Comparison of ENCODE assay signal across 11 cellular contexts in genomic region chr1:160548960-160549664, GRCh38. TPM values are rescaled to one million over a fixed set of nuclear protein-coding genes. Genes with fewer than 3 reads are reported as not detected.
A peak's percentile ranks its signal among the peaks of the same experiment; 100 is the strongest.
DNase-seq lines count a peak whose midpoint lies in the region; ATAC-seq and TF ChIP-seq lines count a peak whose summit lies in the region.
"Had no signal": no experiment of that assay in that cellular context is flagged by ENCODE, and none has a peak within 500 bp of the region (broad histone marks: within the 10 kb centered on the region; RNA-seq: fewer than 3 reads in every experiment).

No MANE protein-coding gene starts in this region.

- H3K27me3 Mint-ChIP-seq in CD4-positive, alpha-beta memory T cell = no peaks in the 10 kb centered on the region
- H3K27me3 Mint-ChIP-seq in activated T-helper 2 cell treated with anti-CD3 and anti-CD28 coated beads, Interferon-gamma antibody, Interleukin-2, Interleukin-4, amounts not matched to agents 10 μg/mL and 5 μg/mL and 100 μg/mL, durations not matched to agents 14 hours and 24 hours and 36 hours (ENCODE audit: low read depth) = no peaks in the 10 kb centered on the region

- POLR2A ChIA-PET in CD4-positive, alpha-beta memory T cell (lab: Charles Lee; ENCODE audit: partially characterized antibody) = interaction anchor here (1.1 to 24.0 kb wide), 5 partner anchors 11 to 120 kb away, joined by 3 to 639 read pairs (median 21); partner anchors contain the start of gene CD84

- peaks cover 45% of the 10 kb centered on the region for H3K4me1 ChIP-seq in CD4-positive, alpha-beta memory T cell (ENCODE audit: insufficient read depth, low read length)
- H3K4me1 ChIP-seq in tibial nerve = no peaks in the 10 kb centered on the region

- intact Hi-C loops in CD4-positive, alpha-beta memory T cell (cut with micrococcal nuclease) = no loop called here
- intact Hi-C loops in activated T-helper 2 cell treated with anti-CD3 and anti-CD28 coated beads, Interferon-gamma antibody, Interleukin-2, Interleukin-4, amounts not matched to agents 10 μg/mL and 5 μg/mL and 100 μg/mL, durations not matched to agents 14 hours and 24 hours and 36 hours (cut with micrococcal nuclease) = no loop called here

- H3K9me3 Mint-ChIP-seq in CD4-positive, alpha-beta memory T cell = no peaks in the 10 kb centered on the region
- no peaks in the 10 kb centered on the region for H3K9me3 Mint-ChIP-seq in activated T-helper 2 cell treated with anti-CD3 and anti-CD28 coated beads, Interferon-gamma antibody, Interleukin-2, Interleukin-4, amounts not matched to agents 10 μg/mL and 5 μg/mL and 100 μg/mL, durations not matched to agents 14 hours and 24 hours and 36 hours

- peak; percentile 35 for ATAC-seq in HG03097 (IDR thresholded peaks at IDR 0.05; ENCODE audit: low FRiP score, unreplicated experiment)

- no peak for TF ChIP-seq CTCF in tibial nerve (IDR thresholded peaks at IDR 0.05)

- CTCF ChIA-PET in CD4-positive, alpha-beta memory T cell (lab: Charles Lee; ENCODE audit: partially characterized antibody) = interaction anchor here (0.9 to 20.9 kb wide), 9 partner anchors 9 to 219 kb away, joined by 3 to 359 read pairs (median 3); no protein-coding TSS in a partner anchor

- no peak overlapping the region for H3K4me3 Mint-ChIP-seq in CD4-positive, alpha-beta memory T cell
- H3K4me3 Mint-ChIP-seq in activated T-helper 2 cell treated with anti-CD3 and anti-CD28 coated beads, Interferon-gamma antibody, Interleukin-2, Interleukin-4, amounts not matched to agents 10 μg/mL and 5 μg/mL and 100 μg/mL, durations not matched to agents 14 hours and 24 hours and 36 hours (ENCODE audit: low read depth) = no peak overlapping the region

- peak overlapping the region in 6 of 7 donors; percentile 6 to 84 (median 64) for H3K27ac Mint-ChIP-seq in CD4-positive, alpha-beta memory T cell
- H3K27ac Mint-ChIP-seq in activated T-helper 2 cell treated with anti-CD3 and anti-CD28 coated beads, Interferon-gamma antibody, Interleukin-2, Interleukin-4, amounts not matched to agents 10 μg/mL and 5 μg/mL and 100 μg/mL, durations not matched to agents 14 hours and 24 hours and 36 hours = peak overlapping the region; percentile 4

- no peak overlapping the region for H3K4me3 ChIP-seq in CD4-positive, alpha-beta memory T cell (ENCODE audit: low read length in 2 of 2)
- H3K4me3 ChIP-seq in tibial nerve = no peak overlapping the region

- peaks cover 70% of the 10 kb centered on the region for H3K36me3 ChIP-seq in CD4-positive, alpha-beta memory T cell (ENCODE audit: insufficient read depth, low read length)
- H3K36me3 ChIP-seq in tibial nerve = no peaks in the 10 kb centered on the region

- no peaks in the 10 kb centered on the region for H3K9me3 ChIP-seq in CD4-positive, alpha-beta memory T cell (ENCODE audit: control insufficient read depth in 1 of 2, low read length in 2 of 2)
- H3K9me3 ChIP-seq in tibial nerve = no peaks in the 10 kb centered on the region

- TF ChIP-seq EP300 in tibial nerve (IDR thresholded peaks at IDR 0.05) = no peak

- no peak overlapping the region for H3K27ac ChIP-seq in CD4-positive, alpha-beta memory T cell (ENCODE audit: low read depth, low read length)
- H3K27ac ChIP-seq in tibial nerve = no peak overlapping the region

- 60 to 64% methylated on average over 5 of the region's 5 CpGs for WGBS in tibial nerve, 2 donors

- no peak for DNase-seq in CD4-positive, alpha-beta memory T cell
- no peak for DNase-seq in activated T-helper 2 cell treated with anti-CD3 and anti-CD28 coated beads, Interferon-gamma antibody, Interleukin-2, Interleukin-4, amounts not matched to agents 10 μg/mL and 5 μg/mL and 100 μg/mL, durations not matched to agents 14 hours and 24 hours and 36 hours (ENCODE audit: low spot score)
- DNase-seq in tibial nerve (ENCODE audit: low spot score in 2 of 2) = no peak
- no peak for DNase-seq in middle frontal gyrus (ENCODE audit: extremely low spot score, low spot score)
- DNase-seq in HuH-7 (ENCODE audit: low spot score) = no peak
- no peak for DNase-seq in stimulated activated naive CD4-positive, alpha-beta T cell treated with Interleukin-2 at 50 U/mL for 16 hours (lab: John Stamatoyannopoulos, UW)
- DNase-seq: HCEC 1CT, SHP77 treated with DMSO at 0.1 percent for 48 hours had no signal

- peaks cover 63 to 77% of the 10 kb centered on the region in 2 donors for H3K36me3 Mint-ChIP-seq in CD4-positive, alpha-beta memory T cell
- H3K36me3 Mint-ChIP-seq in activated T-helper 2 cell treated with anti-CD3 and anti-CD28 coated beads, Interferon-gamma antibody, Interleukin-2, Interleukin-4, amounts not matched to agents 10 μg/mL and 5 μg/mL and 100 μg/mL, durations not matched to agents 14 hours and 24 hours and 36 hours (ENCODE audit: low read depth) = peaks cover 76% of the 10 kb centered on the region

- TF ChIP-seq POLR2A in GM19099 (IDR thresholded peaks at IDR 0.05; ENCODE audit: extremely low read depth, insufficient read length, low read depth) (peak; percentile 39), tibial nerve (IDR thresholded peaks at IDR 0.05) (no peak)

- peaks cover 22 to 51% (median 35%) of the 10 kb centered on the region in 4 donors for H3K4me1 Mint-ChIP-seq in CD4-positive, alpha-beta memory T cell
- peaks cover 17% of the 10 kb centered on the region for H3K4me1 Mint-ChIP-seq in activated T-helper 2 cell treated with anti-CD3 and anti-CD28 coated beads, Interferon-gamma antibody, Interleukin-2, Interleukin-4, amounts not matched to agents 10 μg/mL and 5 μg/mL and 100 μg/mL, durations not matched to agents 14 hours and 24 hours and 36 hours (ENCODE audit: low read depth)

- H3K27me3 ChIP-seq in CD4-positive, alpha-beta memory T cell (ENCODE audit: insufficient read depth, low read length) = no peaks in the 10 kb centered on the region
- H3K27me3 ChIP-seq in tibial nerve = no peaks in the 10 kb centered on the region

RNA-seq across cellular contexts. Expression of gene SLAMF6, which starts 26.1 kb away (rescaled TPM):
- 10 to 100 TPM; 56.4 to 59.1 TPM for total RNA-seq in CD4-positive, alpha-beta memory T cell
- polyA plus RNA-seq in CD4-positive, alpha-beta memory T cell = 100 to 1,000 TPM in 1 of 2 donors, 10 to 100 TPM in 1; 96.8 to 105 TPM
- total RNA-seq in activated T-helper 2 cell treated with anti-CD3 and anti-CD28 coated beads, Interferon-gamma antibody, Interleukin-2, Interleukin-4, amounts not matched to agents 10 μg/mL and 5 μg/mL and 100 μg/mL, durations not matched to agents 14 hours and 24 hours and 36 hours = 11.8 and 13.0 TPM in 2 replicates
- total RNA-seq in tibial nerve = 1 to 10 TPM in 1 of 4 donors, under 1 TPM in 3; 0.20 to 1.5 (median 0.46) TPM
- total RNA-seq: M059J had no signal

RNA-seq across cellular contexts. Expression of gene CD84, which starts 30.2 kb away (rescaled TPM):
- total RNA-seq in CD4-positive, alpha-beta memory T cell = 10 to 100 TPM; 97.5 to 98.9 TPM
- 10 to 100 TPM; 15.9 to 33.6 TPM for polyA plus RNA-seq in CD4-positive, alpha-beta memory T cell
- total RNA-seq in activated T-helper 2 cell treated with anti-CD3 and anti-CD28 coated beads, Interferon-gamma antibody, Interleukin-2, Interleukin-4, amounts not matched to agents 10 μg/mL and 5 μg/mL and 100 μg/mL, durations not matched to agents 14 hours and 24 hours and 36 hours = 14.1 and 14.9 TPM in 2 replicates
- 10 to 100 TPM in 1 of 4 donors, 1 to 10 TPM in 3; 2.4 to 12.0 (median 6.2) TPM for total RNA-seq in tibial nerve
- total RNA-seq: M059J had no signal
